In the genomic region with DNA sequence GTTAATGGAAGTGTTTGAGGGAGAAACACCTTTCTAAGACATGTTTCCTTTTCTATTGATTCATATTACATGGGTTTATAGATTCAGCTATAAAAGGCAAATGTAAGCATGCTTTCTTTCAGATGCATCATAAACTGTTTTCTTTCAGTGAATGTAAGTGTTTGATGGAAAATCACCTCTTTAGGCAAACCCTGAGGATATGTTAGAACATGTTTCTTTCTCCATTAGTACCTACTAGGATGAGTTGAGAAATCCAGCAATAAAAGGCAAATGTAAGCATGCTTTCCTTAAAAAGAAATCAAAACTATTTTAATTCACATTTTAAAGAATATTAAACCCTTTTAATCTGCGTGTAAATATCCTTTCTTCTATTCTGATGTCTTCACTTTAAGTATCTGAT, we compare ENCODE assay signal across 22 cellular contexts.
"Had no signal": no experiment of that assay in that cellular context is flagged by ENCODE, and none has a peak within 500 bp of the region (broad histone marks: within the 10 kb centered on the region; RNA-seq: fewer than 3 reads in every experiment).

No MANE protein-coding gene starts in this region.

- H3K36me3 ChIP-seq: pancreas, thyroid gland had no signal

- H3K27me3 Mint-ChIP-seq: progenitor cell of endocrine pancreas, type B pancreatic cell had no signal

- H3K27ac Mint-ChIP-seq: endodermal cell, progenitor cell of endocrine pancreas, type B pancreatic cell had no signal

- H3K9me3 ChIP-seq: esophagus muscularis mucosa, pancreas, thyroid gland had no signal

- H3K27ac ChIP-seq: coronary artery, esophagus muscularis mucosa, heart left ventricle, pancreas, suprapubic skin, thyroid gland had no signal

- H3K27me3 ChIP-seq: esophagus muscularis mucosa, heart left ventricle, pancreas, suprapubic skin, thyroid gland had no signal

- H3K4me3 Mint-ChIP-seq: endodermal cell, mesothelial cell of epicardium, natural killer cell, neural crest cell, type B pancreatic cell had no signal

- H3K36me3 Mint-ChIP-seq: natural killer cell had no signal

- FAIRE-seq: endothelial cell of umbilical vein, pancreas, small intestine, urothelium cell line had no signal

- ATAC-seq: left lobe of liver; natural killer cell; pancreas; stimulated activated naive CD8-positive, alpha-beta T cell treated with anti-CD3 and anti-CD28 coated beads, Interleukin-15, Interleukin-2, amounts not matched to agents 100 U/mL and 50 U/mL, for 24 hours had no signal

- DNase-seq: effector CD4-positive, alpha-beta T cell; endodermal cell; heart left ventricle; hippocampal formation; kidney glomerular epithelial cell; natural killer cell; pancreas; right cardiac atrium; small intestine; stimulated activated CD4-positive, alpha-beta T cell treated with anti-CD3 and anti-CD28 coated beads, Interleukin-2, amount 100 ng/mL, for 48 hours; stimulated activated naive CD8-positive, alpha-beta T cell treated with anti-CD3 and anti-CD28 coated beads, Interleukin-15, Interleukin-2, amounts not matched to agents 100 U/mL and 50 U/mL, for 24 hours; thyroid gland had no signal

- H3K4me1 Mint-ChIP-seq: endodermal cell, neural crest cell had no signal

- H3K4me3 ChIP-seq: coronary artery, esophagus muscularis mucosa, heart left ventricle, pancreas, suprapubic skin, thyroid gland had no signal
